8 cellular contexts compared by ENCODE assay signal in the genomic region with DNA sequence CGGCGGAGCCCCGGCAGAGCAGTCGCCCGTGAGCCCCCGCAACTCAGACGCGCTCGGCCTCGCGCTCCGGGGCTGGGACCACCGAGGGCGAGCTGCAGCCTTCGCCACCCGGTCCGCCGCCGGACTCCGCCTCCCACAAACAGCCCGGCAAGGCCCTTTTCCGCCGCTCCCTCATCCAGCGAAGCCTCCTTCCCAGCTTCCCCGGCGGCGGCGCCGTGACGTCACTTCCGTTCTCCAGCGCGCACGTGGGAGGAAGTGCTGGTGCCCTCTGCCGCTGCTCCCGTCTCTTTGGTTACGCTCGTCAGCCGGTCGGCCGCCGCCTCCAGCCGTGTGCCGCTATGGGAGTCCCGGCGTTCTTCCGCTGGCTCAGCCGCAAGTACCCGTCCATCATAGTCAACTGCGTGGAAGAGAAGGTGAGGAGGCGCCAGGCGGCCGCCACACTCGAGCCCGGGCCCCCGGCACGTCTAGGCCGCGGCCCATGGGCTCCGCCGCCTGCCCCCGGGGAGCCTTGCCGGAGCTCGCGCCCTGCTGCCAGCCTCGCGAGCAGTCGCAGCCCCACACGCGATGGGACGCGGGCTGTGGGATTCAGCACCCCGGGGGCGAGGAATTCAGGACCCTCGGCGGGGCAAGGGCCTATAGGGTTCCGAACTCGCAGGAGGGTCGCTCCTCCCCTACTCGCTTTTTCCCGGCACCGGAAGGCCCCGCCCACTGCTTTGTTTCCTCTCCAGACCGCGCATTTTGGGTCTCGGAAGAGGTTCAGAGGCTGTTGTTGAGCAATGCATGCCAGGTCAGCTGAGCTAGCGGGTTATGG. TPM values are rescaled to one million over a fixed set of nuclear protein-coding genes. Genes with fewer than 3 reads are reported as not detected.
A peak's percentile ranks its signal among the peaks of the same experiment; 100 is the strongest.
DNase-seq lines count a peak whose midpoint lies in the region; ATAC-seq and TF ChIP-seq lines count a peak whose summit lies in the region.

A gene with protein sequence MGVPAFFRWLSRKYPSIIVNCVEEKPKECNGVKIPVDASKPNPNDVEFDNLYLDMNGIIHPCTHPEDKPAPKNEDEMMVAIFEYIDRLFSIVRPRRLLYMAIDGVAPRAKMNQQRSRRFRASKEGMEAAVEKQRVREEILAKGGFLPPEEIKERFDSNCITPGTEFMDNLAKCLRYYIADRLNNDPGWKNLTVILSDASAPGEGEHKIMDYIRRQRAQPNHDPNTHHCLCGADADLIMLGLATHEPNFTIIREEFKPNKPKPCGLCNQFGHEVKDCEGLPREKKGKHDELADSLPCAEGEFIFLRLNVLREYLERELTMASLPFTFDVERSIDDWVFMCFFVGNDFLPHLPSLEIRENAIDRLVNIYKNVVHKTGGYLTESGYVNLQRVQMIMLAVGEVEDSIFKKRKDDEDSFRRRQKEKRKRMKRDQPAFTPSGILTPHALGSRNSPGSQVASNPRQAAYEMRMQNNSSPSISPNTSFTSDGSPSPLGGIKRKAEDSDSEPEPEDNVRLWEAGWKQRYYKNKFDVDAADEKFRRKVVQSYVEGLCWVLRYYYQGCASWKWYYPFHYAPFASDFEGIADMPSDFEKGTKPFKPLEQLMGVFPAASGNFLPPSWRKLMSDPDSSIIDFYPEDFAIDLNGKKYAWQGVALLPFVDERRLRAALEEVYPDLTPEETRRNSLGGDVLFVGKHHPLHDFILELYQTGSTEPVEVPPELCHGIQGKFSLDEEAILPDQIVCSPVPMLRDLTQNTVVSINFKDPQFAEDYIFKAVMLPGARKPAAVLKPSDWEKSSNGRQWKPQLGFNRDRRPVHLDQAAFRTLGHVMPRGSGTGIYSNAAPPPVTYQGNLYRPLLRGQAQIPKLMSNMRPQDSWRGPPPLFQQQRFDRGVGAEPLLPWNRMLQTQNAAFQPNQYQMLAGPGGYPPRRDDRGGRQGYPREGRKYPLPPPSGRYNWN (plus strand): TSS at position 271 of the 811 bp plus-strand sequence. CDS start 68 bp downstream, at position 339.

- H3K4me3 ChIP-seq in effector memory CD4-positive, alpha-beta T cell (ENCODE audit: insufficient read depth, low read depth, low read length, poor library complexity, severe bottlenecking), result peak within 1 kb of the TSS; percentile 77

- TF ChIP-seq CTCF in GM20000 (IDR thresholded peaks at IDR 0.05; ENCODE audit: extremely low read depth, missing control alignments), result no peak

- H3K9me3 ChIP-seq in effector memory CD4-positive, alpha-beta T cell (ENCODE audit: control insufficient read depth, low read length), result no peaks in the 10 kb centered on the region

- H3K27ac ChIP-seq in effector memory CD4-positive, alpha-beta T cell (ENCODE audit: insufficient read depth, low read length, poor library complexity, severe bottlenecking), result peak within 1 kb of the TSS; percentile 92

- peaks cover 3% of the 10 kb centered on the region for H3K36me3 ChIP-seq in effector memory CD4-positive, alpha-beta T cell (ENCODE audit: control insufficient read depth, insufficient read depth, low read length)

- no peaks in the 10 kb centered on the region for H3K27me3 ChIP-seq in effector memory CD4-positive, alpha-beta T cell (replicated peaks; ENCODE audit: control insufficient read depth, insufficient read depth, low read length, poor library complexity, severe bottlenecking)

- DNase-seq in COLO668 (lab: John Stamatoyannopoulos, UW; ENCODE audit: unreplicated experiment) (peak; percentile 98), GM20000 (ENCODE audit: low spot score) (peak; percentile 96), HT-29 (ENCODE audit: low spot score) (peak; percentile 94), memory B cell (ENCODE audit: low spot score in 2 of 2) (peak; percentile 87 to 94)
- DNase-seq in NK-92 treated with Interleukin-12 subunit alpha and Interleukin-12 subunit beta, amount 100 ng/mL, for 24 hours (lab: John Stamatoyannopoulos, UW), result peak; percentile 90
- peak; percentile 88 to 93 (median 91) for DNase-seq in effector memory CD4-positive, alpha-beta T cell
- peak; percentile 82 for DNase-seq in stimulated activated CD8-positive, alpha-beta memory T cell treated with anti-CD3 and anti-CD28 coated beads, Interleukin-12 subunit alpha, Interleukin-12 subunit beta, amount 100 ng/mL, for 24 hours (ENCODE audit: extremely low read depth)

- no peaks in the 10 kb centered on the region for H3K27me3 Mint-ChIP-seq in memory B cell

- POLR2A ChIA-PET in activated CD8-positive, alpha-beta memory T cell treated with anti-CD3 and anti-CD28 coated beads for 36 hours (lab: Charles Lee), result interaction anchor here (0.6 to 0.7 kb wide), 2 partner anchors 21 to 52 kb away, joined by 4 to 5 read pairs; no protein-coding TSS in a partner anchor

- CTCF ChIA-PET in activated CD8-positive, alpha-beta memory T cell treated with anti-CD3 and anti-CD28 coated beads for 36 hours (lab: Charles Lee), result interaction anchor here (0.9 kb wide), 2 partner anchors 19 to 202 kb away, joined by 3 read pairs; no protein-coding TSS in a partner anchor

- H3K4me1 ChIP-seq in effector memory CD4-positive, alpha-beta T cell (ENCODE audit: control insufficient read depth, insufficient read depth, low read length, poor library complexity, severe bottlenecking), result peaks cover 7% of the 10 kb centered on the region

- H3K9me3 Mint-ChIP-seq in memory B cell, result no peaks in the 10 kb centered on the region

- H3K4me3 Mint-ChIP-seq in memory B cell, result peak within 1 kb of the TSS; percentile 98

- H3K27ac Mint-ChIP-seq in memory B cell, result peak within 1 kb of the TSS; percentile 98

- peaks cover 2% of the 10 kb centered on the region for H3K36me3 Mint-ChIP-seq in memory B cell

- ATAC-seq in memory B cell (ENCODE audit: low read depth), result peak; percentile 88

- H3K4me1 Mint-ChIP-seq in memory B cell, result peaks cover 18% of the 10 kb centered on the region

RNA-seq across cellular contexts. Expression of the gene that starts here (rescaled TPM):
- 42.3 and 44.0 TPM in 2 replicates for total RNA-seq in HT-29 (2014; rRNA removed; shearing (Covaris generic))
- total RNA-seq in activated CD8-positive, alpha-beta memory T cell treated with anti-CD3 and anti-CD28 coated beads for 36 hours, result 10 to 100 TPM; 93.9 to 95.0 TPM

Comparison
In these comparisons a context has a peak if more than half of its experiments do, and no peak if none do; other contexts are left out.
1. Peak in every context shown above with its lines: DNase-seq, ATAC-seq, H3K4me3 ChIP-seq and H3K27ac ChIP-seq.